8 cellular contexts compared by ENCODE assay signal in genomic region chr13:26253262-26253786, GRCh38. TPM values are rescaled to one million over a fixed set of nuclear protein-coding genes. Genes with fewer than 3 reads are reported as not detected.
DNase-seq lines count a peak whose midpoint lies in the region; ATAC-seq and TF ChIP-seq lines count a peak whose summit lies in the region.

No MANE protein-coding gene starts in this region.

- peak overlapping the region; percentile 65 for H3K4me3 ChIP-seq in iPS-15b (ENCODE audit: low read depth, low read length)
- H3K4me3 ChIP-seq in stomach: peak overlapping the region; percentile 83 to 97 (median 88)
- H3K4me3 ChIP-seq in lower leg skin (ENCODE audit: low read depth, poor library complexity, severe bottlenecking): no peak overlapping the region

- H3K36me3 ChIP-seq in iPS-15b (ENCODE audit: control insufficient read depth, insufficient read depth, low read length) (no peaks in the 10 kb centered on the region), stomach (no peaks in the 10 kb centered on the region)

- H3K4me3 Mint-ChIP-seq in activated CD8-positive, alpha-beta T cell treated with anti-CD3 and anti-CD28 coated beads for 36 hours: peak overlapping the region; percentile 83

- no peaks in the 10 kb centered on the region for H3K27me3 ChIP-seq in iPS-15b (ENCODE audit: control insufficient read depth, insufficient read depth, low read length)
- H3K27me3 ChIP-seq in stomach: peaks cover 0 to 4% (median 0%) of the 10 kb centered on the region in 3 donors

- no peak for ATAC-seq in activated CD8-positive, alpha-beta T cell treated with anti-CD3 and anti-CD28 coated beads for 36 hours
- no peak for ATAC-seq in HG03108 (IDR thresholded peaks at IDR 0.05; ENCODE audit: unreplicated experiment)

- 32 to 44% (median 39%) methylated on average over 9 of the region's 9 CpGs for WGBS in stomach, 5 donors
- WGBS in lower leg skin, 2 donors: 42 to 44% methylated on average over 9 of the region's 9 CpGs

- intact Hi-C loops in activated CD8-positive, alpha-beta T cell treated with anti-CD3 and anti-CD28 coated beads for 36 hours (cut with micrococcal nuclease): no loop called here
- intact Hi-C loops in stomach (cut with DNase I; ENCODE audit: low total_unique reads) (no loop called here), lower leg skin (cut with DNase I; ENCODE audit: low total_unique reads) (no loop called here)

- no peaks in the 10 kb centered on the region for H3K36me3 Mint-ChIP-seq in activated CD8-positive, alpha-beta T cell treated with anti-CD3 and anti-CD28 coated beads for 36 hours (ENCODE audit: low read depth)

- no peak for TF ChIP-seq CTCF in activated CD8-positive, alpha-beta T cell treated with anti-CD3 and anti-CD28 coated beads for 36 hours (IDR thresholded peaks at IDR 0.05)
- TF ChIP-seq CTCF in stomach (IDR thresholded peaks at IDR 0.05) (no peak), lower leg skin (IDR thresholded peaks at IDR 0.05) (no peak)

- no peak for TF ChIP-seq EP300 in stomach (IDR thresholded peaks at IDR 0.05)

- H3K9me3 ChIP-seq in iPS-15b (ENCODE audit: control insufficient read depth, insufficient read depth, low read length): no peaks in the 10 kb centered on the region
- H3K9me3 ChIP-seq in stomach: no peaks in the 10 kb centered on the region

- TF ChIP-seq POLR2A in stomach (IDR thresholded peaks at IDR 0.05): no peak
- TF ChIP-seq POLR2A in lower leg skin (IDR thresholded peaks at IDR 0.05): no peak

- H3K9ac ChIP-seq in iPS-15b (ENCODE audit: low read depth, low read length): peak overlapping the region; percentile 99

- H3K27ac Mint-ChIP-seq in activated CD8-positive, alpha-beta T cell treated with anti-CD3 and anti-CD28 coated beads for 36 hours: peak overlapping the region; percentile 88

- POLR2A ChIA-PET in activated CD8-positive, alpha-beta T cell treated with anti-CD3 and anti-CD28 coated beads for 36 hours (lab: Charles Lee): interaction anchor here (0.8 to 1.0 kb wide), 4 partner anchors 27 to 68 kb away, joined by 3 read pairs; partner anchors contain the start of gene RNF6

- no peaks in the 10 kb centered on the region for H3K27me3 Mint-ChIP-seq in activated CD8-positive, alpha-beta T cell treated with anti-CD3 and anti-CD28 coated beads for 36 hours

- CTCF ChIA-PET in activated CD8-positive, alpha-beta T cell treated with anti-CD3 and anti-CD28 coated beads for 36 hours (lab: Charles Lee): interaction anchor here (1.1 to 1.3 kb wide), 2 partner anchors 67 to 445 kb away, joined by 3 to 4 read pairs; no protein-coding TSS in a partner anchor

- H3K4me1 ChIP-seq in iPS-15b (ENCODE audit: control insufficient read depth, insufficient read depth, low read length) (peaks cover 2% of the 10 kb centered on the region), stomach (peaks cover 8 to 36% (median 24%) of the 10 kb centered on the region in 4 donors)

- peak overlapping the region; percentile 92 to 100 (median 94) for H3K27ac ChIP-seq in stomach

- H3K4me1 Mint-ChIP-seq in activated CD8-positive, alpha-beta T cell treated with anti-CD3 and anti-CD28 coated beads for 36 hours (ENCODE audit: low read depth): peaks cover 28% of the 10 kb centered on the region

- H3K9me3 Mint-ChIP-seq in activated CD8-positive, alpha-beta T cell treated with anti-CD3 and anti-CD28 coated beads for 36 hours: no peaks in the 10 kb centered on the region

- DNase-seq in DMS53 (lab: John Stamatoyannopoulos, UW) (peak; percentile 49), DMS53 treated with DMSO at 0.1 percent for 48 hours (lab: John Stamatoyannopoulos, UW; ENCODE audit: unreplicated experiment) (no peak), stomach (no peak), lower leg skin (ENCODE audit: low spot score in 2 of 2) (no peak)
- DNase-seq in activated CD8-positive, alpha-beta T cell treated with anti-CD3 and anti-CD28 coated beads for 36 hours: no peak
- DNase-seq in central memory CD4-positive, alpha-beta T cell: no peak

RNA-seq across cellular contexts. Expression of gene CDK8, which starts 0.6 kb away (rescaled TPM):
- total RNA-seq in activated CD8-positive, alpha-beta T cell treated with anti-CD3 and anti-CD28 coated beads for 36 hours: 10 to 100 TPM; 19.7 to 20.0 TPM
- 10 to 100 TPM in 4 of 5 donors, 1 to 10 TPM in 1; 9.4 to 48.4 (median 21.1) TPM for total RNA-seq in stomach
- 10 to 100 TPM in 2 of 3 donors, 1 to 10 TPM in 1; 10.0 to 14.7 (median 11.6) TPM for polyA plus RNA-seq in stomach
- total RNA-seq in lower leg skin: 10 to 100 TPM in 2 of 4 donors, 1 to 10 TPM in 2; 7.4 to 11.5 (median 10.4) TPM

RNA-seq across cellular contexts. Expression of gene RNF6, which starts 31.2 kb away (rescaled TPM):
- total RNA-seq in activated CD8-positive, alpha-beta T cell treated with anti-CD3 and anti-CD28 coated beads for 36 hours: 10 to 100 TPM; 36.2 TPM
- total RNA-seq in stomach (10 to 100 TPM in 4 of 5 donors, 1 to 10 TPM in 1; 5.2 to 27.7 (median 25.1) TPM), lower leg skin (10 to 100 TPM; 24.3 to 30.3 (median 26.1) TPM)
- polyA plus RNA-seq in stomach: 10 to 100 TPM in 1 of 3 donors, 1 to 10 TPM in 2; 7.8 to 16.0 (median 9.2) TPM
